Comparison of ENCODE assay signal across 1 cellular context in genomic region chr13:98930014-98930625, GRCh38.
TF ChIP-seq lines count a peak whose summit lies in the region.

No MANE protein-coding gene starts in this region.

TF ChIP-seq in H1, 55 proteins besides CTCF, POLR2A, EP300 and RAD21 (continued from another document):
- TF ChIP-seq USF2 (IDR thresholded peaks at IDR 0.05; ENCODE audit: low read length) (no peak), BACH1 (IDR thresholded peaks at IDR 0.05; ENCODE audit: low read length) (no peak), EGR1 (IDR thresholded peaks at IDR 0.05; ENCODE audit: borderline replicate concordance, low read depth, low read length) (no peak), CREB1 (IDR thresholded peaks at IDR 0.05) (no peak)
